ENCODE assay signal across 17 cellular contexts in genomic region chr2:215272918-215273317, GRCh38.
"Had no signal": no experiment of that assay in that cellular context is flagged by ENCODE, and none has a peak within 500 bp of the region (broad histone marks: within the 10 kb centered on the region; RNA-seq: fewer than 3 reads in every experiment).

No MANE protein-coding gene starts in this region.

- H3K4me3 Mint-ChIP-seq: activated CD4-positive, alpha-beta memory T cell treated with anti-CD3 and anti-CD28 coated beads for 36 hours; activated naive CD8-positive, alpha-beta T cell treated with anti-CD3 and anti-CD28 coated beads, Interleukin-2, amount 10 ng/mL, durations not matched to agents 7 days and 5 days; brain; endodermal cell; memory B cell; naive B cell; neural progenitor cell; T-helper 2 cell treated with Interferon-gamma antibody and Interleukin-4, amounts not matched to agents 5 μg/mL and 100 μg/mL, for 36 hours; type B pancreatic cell had no signal

- H3K9me3 Mint-ChIP-seq: activated CD4-positive, alpha-beta memory T cell treated with anti-CD3 and anti-CD28 coated beads for 36 hours; activated naive CD8-positive, alpha-beta T cell treated with anti-CD3 and anti-CD28 coated beads, Interleukin-2, amount 10 ng/mL, durations not matched to agents 7 days and 5 days; endodermal cell; memory B cell; naive B cell; neural progenitor cell; T-helper 2 cell treated with Interferon-gamma antibody and Interleukin-4, amounts not matched to agents 5 μg/mL and 100 μg/mL, for 36 hours; type B pancreatic cell had no signal

- H3K27me3 Mint-ChIP-seq: activated CD4-positive, alpha-beta memory T cell treated with anti-CD3 and anti-CD28 coated beads for 36 hours; brain; type B pancreatic cell had no signal

- H3K4me1 Mint-ChIP-seq: memory B cell had no signal

- H3K36me3 Mint-ChIP-seq: activated CD4-positive, alpha-beta memory T cell treated with anti-CD3 and anti-CD28 coated beads for 36 hours; activated naive CD8-positive, alpha-beta T cell treated with anti-CD3 and anti-CD28 coated beads, Interleukin-2, amount 10 ng/mL, durations not matched to agents 7 days and 5 days; brain; memory B cell; neural progenitor cell; type B pancreatic cell had no signal

- ATAC-seq: mucosa of descending colon had no signal

- DNase-seq: activated CD4-positive, alpha-beta memory T cell treated with anti-CD3 and anti-CD28 coated beads for 36 hours; activated CD8-positive, alpha-beta memory T cell treated with anti-CD3 and anti-CD28 coated beads, Interleukin-2, amount 50 U/mL, for 48 hours; activated gamma-delta T cell treated with Interleukin-2 at 50 U/mL for 16 hours; activated naive CD8-positive, alpha-beta T cell treated with anti-CD3 and anti-CD28 coated beads, Interleukin-2, amount 10 ng/mL, durations not matched to agents 7 days and 5 days; anterior cingulate cortex; caudate nucleus; endodermal cell; foreskin fibroblast; mucosa of descending colon; naive B cell; stimulated activated CD4-positive, alpha-beta T cell treated with anti-CD3 and anti-CD28 coated beads, Interleukin-2, amount 100 ng/mL, for 24 hours; testis had no signal

- H3K27ac Mint-ChIP-seq: activated CD4-positive, alpha-beta memory T cell treated with anti-CD3 and anti-CD28 coated beads for 36 hours; activated naive CD8-positive, alpha-beta T cell treated with anti-CD3 and anti-CD28 coated beads, Interleukin-2, amount 10 ng/mL, durations not matched to agents 7 days and 5 days; brain; endodermal cell; memory B cell; naive B cell; neural progenitor cell; T-helper 2 cell treated with Interferon-gamma antibody and Interleukin-4, amounts not matched to agents 5 μg/mL and 100 μg/mL, for 36 hours; type B pancreatic cell had no signal
